Comparison of ENCODE assay signal across 26 cellular contexts in genomic region chr11:28932940-28933339, GRCh38.
"Had no signal": no experiment of that assay in that cellular context is flagged by ENCODE, and none has a peak within 500 bp of the region (broad histone marks: within the 10 kb centered on the region; RNA-seq: fewer than 3 reads in every experiment).

No MANE protein-coding gene starts in this region.

- H3K27me3 ChIP-seq: brain microvascular endothelial cell had no signal

- H3K27ac ChIP-seq: brain microvascular endothelial cell, epithelial cell of prostate had no signal

- H3K4me1 Mint-ChIP-seq: activated CD4-positive, alpha-beta memory T cell treated with anti-CD3 and anti-CD28 coated beads, Interleukin-2, amount 10 ng/mL, durations not matched to agents 7 days and 5 days; activated CD4-positive, alpha-beta T cell treated with anti-CD3 and anti-CD28 coated beads, Interleukin-2, amount 10 ng/mL, durations not matched to agents 7 days and 5 days; activated T-helper 17 cell treated with anti-CD3 and anti-CD28 coated beads, Interleukin-2, amount 50 U/mL, for 72 hours; central memory CD8-positive, alpha-beta T cell had no signal

- H3K4me3 Mint-ChIP-seq: activated CD4-positive, alpha-beta memory T cell treated with anti-CD3 and anti-CD28 coated beads, Interleukin-2, amount 10 ng/mL, durations not matched to agents 7 days and 5 days; activated CD4-positive, alpha-beta T cell treated with anti-CD3 and anti-CD28 coated beads, Interleukin-2, amount 10 ng/mL, durations not matched to agents 7 days and 5 days; activated naive CD8-positive, alpha-beta T cell; activated T-cell treated with anti-CD3 and anti-CD28 coated beads, Interleukin-2, amount 50 U/mL, for 24 hours; activated T-helper 17 cell treated with anti-CD3 and anti-CD28 coated beads, Interleukin-2, amount 50 U/mL, for 72 hours; central memory CD8-positive, alpha-beta T cell; effector memory CD8-positive, alpha-beta T cell had no signal

- ATAC-seq: activated T-helper 17 cell treated with anti-CD3 and anti-CD28 coated beads, Interleukin-2, amount 50 U/mL, for 72 hours; effector memory CD8-positive, alpha-beta T cell had no signal

- H3K27ac Mint-ChIP-seq: activated CD4-positive, alpha-beta memory T cell treated with anti-CD3 and anti-CD28 coated beads, Interleukin-2, amount 10 ng/mL, durations not matched to agents 7 days and 5 days; activated CD4-positive, alpha-beta T cell treated with anti-CD3 and anti-CD28 coated beads, Interleukin-2, amount 10 ng/mL, durations not matched to agents 7 days and 5 days; activated naive CD8-positive, alpha-beta T cell; activated T-cell treated with anti-CD3 and anti-CD28 coated beads, Interleukin-2, amount 50 U/mL, for 24 hours; activated T-helper 17 cell treated with anti-CD3 and anti-CD28 coated beads, Interleukin-2, amount 50 U/mL, for 72 hours; effector memory CD8-positive, alpha-beta T cell had no signal

- H3K36me3 Mint-ChIP-seq: activated naive CD8-positive, alpha-beta T cell had no signal

- H3K36me3 ChIP-seq: brain microvascular endothelial cell had no signal

- H3K27me3 Mint-ChIP-seq: activated CD4-positive, alpha-beta memory T cell treated with anti-CD3 and anti-CD28 coated beads, Interleukin-2, amount 10 ng/mL, durations not matched to agents 7 days and 5 days; activated CD4-positive, alpha-beta T cell treated with anti-CD3 and anti-CD28 coated beads, Interleukin-2, amount 10 ng/mL, durations not matched to agents 7 days and 5 days; activated naive CD8-positive, alpha-beta T cell; activated T-cell treated with anti-CD3 and anti-CD28 coated beads, Interleukin-2, amount 50 U/mL, for 24 hours; activated T-helper 17 cell treated with anti-CD3 and anti-CD28 coated beads, Interleukin-2, amount 50 U/mL, for 72 hours; central memory CD8-positive, alpha-beta T cell; effector memory CD8-positive, alpha-beta T cell had no signal

- DNase-seq: activated CD4-positive, alpha-beta memory T cell treated with anti-CD3 and anti-CD28 coated beads, Interleukin-2, amount 10 ng/mL, durations not matched to agents 7 days and 5 days; activated CD4-positive, alpha-beta T cell treated with anti-CD3 and anti-CD28 coated beads for 1 hour; activated CD4-positive, alpha-beta T cell treated with anti-CD3 and anti-CD28 coated beads for 4 hours; activated CD4-positive, alpha-beta T cell treated with anti-CD3 and anti-CD28 coated beads, Interleukin-2, amount 10 ng/mL, durations not matched to agents 7 days and 5 days; activated CD4-positive, alpha-beta T cell treated with anti-CD3 and anti-CD28 coated beads, Interleukin-2, amount 50 U/mL, for 4 hours; activated CD8-positive, alpha-beta memory T cell treated with anti-CD3 and anti-CD28 coated beads, Interleukin-2, amount 50 U/mL, for 48 hours; activated effector memory CD4-positive, alpha-beta T cell treated with Interleukin-2 at 50 U/mL for 16 hours; activated gamma-delta T cell treated with Interleukin-2 at 50 U/mL for 16 hours; activated naive CD4-positive, alpha-beta T cell treated with anti-CD3 and anti-CD28 coated beads, Interleukin-2, amount 50 U/mL, for 16 hours; activated naive CD4-positive, alpha-beta T cell treated with Interleukin-2 at 50 U/mL for 16 hours; activated T-cell treated with anti-CD3 and anti-CD28 coated beads for 4 hours; activated T-cell treated with anti-CD3 and anti-CD28 coated beads, Interleukin-2, amount 50 U/mL, for 24 hours; amniotic stem cell; anterior cingulate cortex; brain microvascular endothelial cell; cortex of kidney; dermis blood vessel endothelial cell; effector CD4-positive, alpha-beta T cell; effector memory CD8-positive, alpha-beta T cell; foreskin fibroblast; head of caudate nucleus; T-helper 2 cell had no signal
